24 cellular contexts compared by ENCODE assay signal in genomic region chr22:29325356-29325755, GRCh38. TPM values are rescaled to one million over a fixed set of nuclear protein-coding genes. Genes with fewer than 3 reads are reported as not detected.
"Had no signal": no experiment of that assay in that cellular context is flagged by ENCODE, and none has a peak within 500 bp of the region (broad histone marks: within the 10 kb centered on the region; RNA-seq: fewer than 3 reads in every experiment).

No MANE protein-coding gene starts in this region.

- H3K36me3 Mint-ChIP-seq: activated naive CD8-positive, alpha-beta T cell had no signal

- H3K27ac Mint-ChIP-seq: activated CD4-positive, alpha-beta T cell treated with anti-CD3 and anti-CD28 coated beads, Interleukin-2, amount 10 ng/mL, durations not matched to agents 7 days and 5 days; activated CD8-positive, alpha-beta T cell treated with anti-CD3 and anti-CD28 coated beads, Interleukin-2, amount 10 ng/mL, durations not matched to agents 7 days and 5 days; activated naive CD8-positive, alpha-beta T cell; activated T-helper 2 cell treated with anti-CD3 and anti-CD28 coated beads, Interferon-gamma antibody, Interleukin-2, Interleukin-4, amounts not matched to agents 10 μg/mL and 5 μg/mL and 100 μg/mL, durations not matched to agents 14 hours and 24 hours and 36 hours; stimulated activated memory B cell treated with anti-CD40 and anti-IgM and Interleukin-4, amounts not matched to agents 10 μg/mL and 1 μg/mL and 100 μg/mL, for 72 hours; T-helper 1 cell treated with Interleukin-12 subunit alpha and Interleukin-12 subunit beta and Interleukin-4 antibody, amounts not matched to agents 30 μg/mL and 1 μg/mL, for 36 hours had no signal

- H3K4me1 ChIP-seq: foreskin keratinocyte, lower lobe of right lung, upper lobe of left lung had no signal

- H3K27me3 Mint-ChIP-seq: activated CD4-positive, alpha-beta T cell treated with anti-CD3 and anti-CD28 coated beads, Interleukin-2, amount 10 ng/mL, durations not matched to agents 7 days and 5 days; activated naive CD8-positive, alpha-beta T cell; stimulated activated memory B cell treated with anti-CD40 and anti-IgM and Interleukin-4, amounts not matched to agents 10 μg/mL and 1 μg/mL and 100 μg/mL, for 72 hours had no signal

- ATAC-seq: activated CD8-positive, alpha-beta T cell treated with anti-CD3 and anti-CD28 coated beads, Interleukin-2, amount 10 ng/mL, durations not matched to agents 7 days and 5 days; foreskin keratinocyte; left lobe of liver; lower lobe of right lung; mucosa of descending colon; sciatic nerve; stimulated activated memory B cell treated with anti-CD40 and anti-IgM and Interleukin-4, amounts not matched to agents 10 μg/mL and 1 μg/mL and 100 μg/mL, for 72 hours had no signal

- H3K27me3 ChIP-seq: adrenal gland, foreskin keratinocyte, upper lobe of left lung had no signal

- DNase-seq: activated CD4-positive, alpha-beta T cell treated with anti-CD3 and anti-CD28 coated beads, Interleukin-2, amount 10 ng/mL, durations not matched to agents 7 days and 5 days; activated CD4-positive, CD25-positive, alpha-beta regulatory T cell treated with anti-CD3 and anti-CD28 coated beads, Interleukin-2, amount 50 U/mL, for 72 hours; activated CD8-positive, alpha-beta T cell treated with anti-CD3 and anti-CD28 coated beads, Interleukin-2, amount 10 ng/mL, durations not matched to agents 7 days and 5 days; activated naive CD4-positive, alpha-beta T cell; adrenal gland; effector CD4-positive, alpha-beta T cell; foreskin keratinocyte; kidney; lower lobe of right lung; mesendoderm; stimulated activated CD4-positive, alpha-beta T cell treated with anti-CD3 and anti-CD28 coated beads, Interleukin-15, amount 100 ng/mL, for 24 hours; T1000; upper lobe of left lung had no signal

- H3K4me3 Mint-ChIP-seq: activated CD4-positive, alpha-beta T cell treated with anti-CD3 and anti-CD28 coated beads, Interleukin-2, amount 10 ng/mL, durations not matched to agents 7 days and 5 days; activated CD8-positive, alpha-beta T cell treated with anti-CD3 and anti-CD28 coated beads, Interleukin-2, amount 10 ng/mL, durations not matched to agents 7 days and 5 days; activated naive CD8-positive, alpha-beta T cell; stimulated activated memory B cell treated with anti-CD40 and anti-IgM and Interleukin-4, amounts not matched to agents 10 μg/mL and 1 μg/mL and 100 μg/mL, for 72 hours; T-helper 1 cell treated with Interleukin-12 subunit alpha and Interleukin-12 subunit beta and Interleukin-4 antibody, amounts not matched to agents 30 μg/mL and 1 μg/mL, for 36 hours had no signal

- H3K9me3 Mint-ChIP-seq: activated CD4-positive, alpha-beta T cell treated with anti-CD3 and anti-CD28 coated beads, Interleukin-2, amount 10 ng/mL, durations not matched to agents 7 days and 5 days; activated T-helper 2 cell treated with anti-CD3 and anti-CD28 coated beads, Interferon-gamma antibody, Interleukin-2, Interleukin-4, amounts not matched to agents 10 μg/mL and 5 μg/mL and 100 μg/mL, durations not matched to agents 14 hours and 24 hours and 36 hours; stimulated activated memory B cell treated with anti-CD40 and anti-IgM and Interleukin-4, amounts not matched to agents 10 μg/mL and 1 μg/mL and 100 μg/mL, for 72 hours; T-helper 1 cell treated with Interleukin-12 subunit alpha and Interleukin-12 subunit beta and Interleukin-4 antibody, amounts not matched to agents 30 μg/mL and 1 μg/mL, for 36 hours had no signal

- H3K27ac ChIP-seq: adrenal gland, foreskin keratinocyte, lower lobe of right lung, thoracic aorta, upper lobe of left lung, VCaP had no signal

- H3K9me3 ChIP-seq: adrenal gland, lower lobe of right lung, mucosa of descending colon, thoracic aorta, upper lobe of left lung had no signal

- H3K4me2 ChIP-seq: smooth muscle cell had no signal

- H3K4me3 ChIP-seq: adrenal gland, lower lobe of right lung, mucosa of descending colon, smooth muscle cell, thoracic aorta, upper lobe of left lung had no signal

- H3K4me1 Mint-ChIP-seq: activated CD4-positive, alpha-beta T cell treated with anti-CD3 and anti-CD28 coated beads, Interleukin-2, amount 10 ng/mL, durations not matched to agents 7 days and 5 days; stimulated activated memory B cell treated with anti-CD40 and anti-IgM and Interleukin-4, amounts not matched to agents 10 μg/mL and 1 μg/mL and 100 μg/mL, for 72 hours had no signal

RNA-seq across cellular contexts. Expression of gene RASL10A, which starts 9.9 kb away (rescaled TPM):
- total RNA-seq: cerebellum, foreskin keratinocyte, smooth muscle cell had no signal
- polyA plus RNA-seq: foreskin keratinocyte, smooth muscle cell had no signal
